In genomic region chr11:108944486-108945178, GRCh38 we compare ENCODE assay signal across 19 cellular contexts.
A peak's percentile ranks its signal among the peaks of the same experiment; 100 is the strongest.
DNase-seq lines count a peak whose midpoint lies in the region; ATAC-seq and TF ChIP-seq lines count a peak whose summit lies in the region.
"Had no signal": no experiment of that assay in that cellular context is flagged by ENCODE, and none has a peak within 500 bp of the region (broad histone marks: within the 10 kb centered on the region; RNA-seq: fewer than 3 reads in every experiment).

No MANE protein-coding gene starts in this region.

- H3K4ac ChIP-seq in trophoblast cell (ENCODE audit: low read depth, low read length) (no peak overlapping the region), H9 (ENCODE audit: low read depth, low read length) (no peak overlapping the region)

- H3K14ac ChIP-seq in trophoblast cell (ENCODE audit: low read length): no peak overlapping the region
- no peak overlapping the region for H3K14ac ChIP-seq in H9 (ENCODE audit: insufficient read depth, low read length)

- H4K5ac ChIP-seq in H9 (ENCODE audit: insufficient read length, low read depth, low read length): no peak overlapping the region

- no peak overlapping the region for H2AK5ac ChIP-seq in trophoblast cell (ENCODE audit: low read length)
- no peak overlapping the region for H2AK5ac ChIP-seq in H9 (ENCODE audit: insufficient read length, low read length)

- H4K12ac ChIP-seq in trophoblast cell (ENCODE audit: low read depth, low read length): no peak overlapping the region

- peak overlapping the region; percentile 72 for H2BK12ac ChIP-seq in trophoblast cell (ENCODE audit: low read length)
- H2BK12ac ChIP-seq in H9 (ENCODE audit: insufficient read length, low read depth, low read length): no peak overlapping the region

- no CpG with 5 or more reads among the region's 5 CpGs for WGBS in trophoblast cell (ENCODE audit: extremely low coverage, insufficient coverage, insufficient read length)
- WGBS in H9 (ENCODE audit: extremely low coverage, insufficient read length, low lambda C conversion rate): no CpG with 5 or more reads among the region's 5 CpGs

- H3K18ac ChIP-seq in trophoblast cell (ENCODE audit: low read length) (no peak overlapping the region), H9 (ENCODE audit: insufficient read length, low read depth, low read length) (no peak overlapping the region)

- H3K4me2 ChIP-seq in trophoblast cell (ENCODE audit: low read length): no peak overlapping the region
- H3K4me2 ChIP-seq in H9 (ENCODE audit: insufficient read depth, insufficient read length, low read length): no peak overlapping the region

- H3K27ac ChIP-seq in trophoblast cell (ENCODE audit: low read depth, low read length) (peak overlapping the region; percentile 8), H9 (ENCODE audit: insufficient read length, low read depth, low read length) (no peak overlapping the region)
- H3K27ac ChIP-seq: GM23248, SJCRH30 had no signal

- H3K9me3 ChIP-seq in trophoblast cell (ENCODE audit: insufficient read depth, low read depth, low read length): no peaks in the 10 kb centered on the region
- no peaks in the 10 kb centered on the region for H3K9me3 ChIP-seq in H9 (ENCODE audit: control insufficient read depth, low read depth, low read length)
- H3K9me3 ChIP-seq: BE2C, HAP-1, SJCRH30 had no signal

- no peak overlapping the region for H2BK20ac ChIP-seq in H9 (ENCODE audit: low read depth, low read length, poor library complexity, severe bottlenecking)

- no peaks in the 10 kb centered on the region for H3K27me3 ChIP-seq in trophoblast cell (ENCODE audit: insufficient read depth, low read length)
- H3K27me3 ChIP-seq in H9 (ENCODE audit: insufficient read depth, low read length): no peaks in the 10 kb centered on the region
- H3K27me3 ChIP-seq: BE2C, SJCRH30 had no signal

- no peaks in the 10 kb centered on the region for H4K20me1 ChIP-seq in H9 (ENCODE audit: control insufficient read depth, insufficient read depth, insufficient read length)

- H3K4me3 ChIP-seq in trophoblast cell (ENCODE audit: low read depth, low read length): no peak overlapping the region
- H3K4me3 ChIP-seq: GM23248, HAP-1, SJCRH30 had no signal

- H3K23ac ChIP-seq in trophoblast cell (ENCODE audit: low read length) (no peak overlapping the region), H9 (ENCODE audit: insufficient read length, low read depth, low read length) (no peak overlapping the region)

- no peak for TF ChIP-seq CTCF in H9 (conservative IDR thresholded peaks at IDR 0.05)

- no peaks in the 10 kb centered on the region for H3K23me2 ChIP-seq in H9 (ENCODE audit: insufficient read length, low read depth, low read length, poor library complexity, severe bottlenecking)

- DNase-seq in activated T-cell treated with anti-CD3 and anti-CD28 coated beads, Interleukin-2, amount 50 U/mL, for 72 hours: no peak
- DNase-seq in activated T-cell treated with anti-CD3 and anti-CD28 coated beads, Interleukin-2, amount 50 U/mL, for 4 hours: no peak
- DNase-seq in NCI-H69 (lab: John Stamatoyannopoulos, UW) (peak; percentile 71), trophoblast cell (no peak), H9 (no peak), NCI-H1436 (lab: John Stamatoyannopoulos, UW) (no peak)
- no peak for DNase-seq in activated naive CD8-positive, alpha-beta T cell treated with anti-CD3 and anti-CD28 coated beads, Interleukin-2, amount 50 U/mL, for 24 hours
- DNase-seq: BE2C, EL, GM23248, NCI-H1092 treated with DMSO at 0.1 percent for 48 hours, NCI-H1694, NCI-H2081, SJCRH30, T-cell had no signal

- no peak overlapping the region for H3K56ac ChIP-seq in H9 (ENCODE audit: insufficient read length, low read depth, low read length)

- peak overlapping the region; percentile 49 for H2BK120ac ChIP-seq in trophoblast cell (ENCODE audit: insufficient read depth, low read length, poor library complexity)
- no peak overlapping the region for H2BK120ac ChIP-seq in H9 (ENCODE audit: low read depth, low read length, poor library complexity, severe bottlenecking)

- peak overlapping the region; percentile 59 for H2BK5ac ChIP-seq in trophoblast cell (ENCODE audit: low read depth, low read length, poor library complexity)
- no peak overlapping the region for H2BK5ac ChIP-seq in H9 (ENCODE audit: insufficient read length, low read length)

- no peak overlapping the region for H2BK15ac ChIP-seq in H9 (ENCODE audit: low read depth, low read length)

- peaks cover 10 to 23% of the 10 kb centered on the region in 2 donors for H3K36me3 Mint-ChIP-seq in activated T-cell treated with anti-CD3 and anti-CD28 coated beads, Interleukin-2, amount 50 U/mL, for 72 hours (ENCODE audit: insufficient read depth in 2 of 2)
- H3K36me3 Mint-ChIP-seq in activated T-cell treated with anti-CD3 and anti-CD28 coated beads, Interleukin-2, amount 50 U/mL, for 4 hours (ENCODE audit: insufficient read depth): peaks cover 60% of the 10 kb centered on the region
- peaks cover 48% of the 10 kb centered on the region for H3K36me3 Mint-ChIP-seq in activated naive CD8-positive, alpha-beta T cell treated with anti-CD3 and anti-CD28 coated beads, Interleukin-2, amount 50 U/mL, for 24 hours (ENCODE audit: low read depth)
- peaks cover 0 to 18% (median 12%) of the 10 kb centered on the region in 3 experiments; a peak in 5 of 7 replicates for H3K36me3 Mint-ChIP-seq in H9 (ENCODE audit: insufficient read depth in 1 of 3, low read depth in 3 of 3)

- peak overlapping the region; percentile 26 for H3K27ac Mint-ChIP-seq in activated T-cell treated with anti-CD3 and anti-CD28 coated beads, Interleukin-2, amount 50 U/mL, for 72 hours
- no peak overlapping the region for H3K27ac Mint-ChIP-seq in activated naive CD8-positive, alpha-beta T cell treated with anti-CD3 and anti-CD28 coated beads, Interleukin-2, amount 50 U/mL, for 24 hours
- no peak overlapping the region for H3K27ac Mint-ChIP-seq in H9
- H3K27ac Mint-ChIP-seq: T-cell had no signal

- no peak overlapping the region for H4K8ac ChIP-seq in trophoblast cell (ENCODE audit: low read depth, low read length)
- no peak overlapping the region for H4K8ac ChIP-seq in H9 (replicated peaks; ENCODE audit: insufficient read length, low read depth, low read length)

- peaks cover 0 to 10% of the 10 kb centered on the region in 2 experiments for H3K4me1 ChIP-seq in trophoblast cell (ENCODE audit: control insufficient read depth in 1 of 2, insufficient read depth in 2 of 2, low read length in 2 of 2)
- no peaks in the 10 kb centered on the region for H3K4me1 ChIP-seq in H9 (ENCODE audit: insufficient read depth, low read length)
- H3K4me1 ChIP-seq: BE2C, HAP-1, SJCRH30 had no signal

- peak in 1 of 2 donors; percentile 5 for ATAC-seq in activated T-cell treated with anti-CD3 and anti-CD28 coated beads, Interleukin-2, amount 50 U/mL, for 72 hours (replicated peaks in 1 of 2)
- no peak for ATAC-seq in activated T-cell treated with anti-CD3 and anti-CD28 coated beads, Interleukin-2, amount 50 U/mL, for 4 hours
- ATAC-seq in HG02870 (IDR thresholded peaks at IDR 0.05; ENCODE audit: unreplicated experiment): peak; percentile 65
- ATAC-seq in activated naive CD8-positive, alpha-beta T cell treated with anti-CD3 and anti-CD28 coated beads, Interleukin-2, amount 50 U/mL, for 24 hours: no peak
- ATAC-seq: Panc1 had no signal

- H3K79me2 ChIP-seq in trophoblast cell (ENCODE audit: control insufficient read depth, insufficient read depth, low read length, poor library complexity) (no peaks in the 10 kb centered on the region), H9 (ENCODE audit: insufficient read depth, low read length) (no peaks in the 10 kb centered on the region)

- H3K79me1 ChIP-seq in trophoblast cell (ENCODE audit: low read length): no peaks in the 10 kb centered on the region
- no peaks in the 10 kb centered on the region for H3K79me1 ChIP-seq in H9 (ENCODE audit: insufficient read depth, low read depth, low read length, poor library complexity, severe bottlenecking)

- peaks cover 0 to 1% of the 10 kb centered on the region in 2 experiments for H3K36me3 ChIP-seq in trophoblast cell (ENCODE audit: control insufficient read depth in 1 of 2, insufficient read depth in 2 of 2, low read length in 2 of 2)
- H3K36me3 ChIP-seq: BE2C, HAP-1, SJCRH30 had no signal

- H4K91ac ChIP-seq in trophoblast cell (ENCODE audit: low read depth, low read length) (peak overlapping the region; percentile 59), H9 (ENCODE audit: insufficient read length, low read depth, low read length) (no peak overlapping the region)

- no peak overlapping the region for H3T11ph ChIP-seq in H9 (ENCODE audit: low read length)

- H2AFZ ChIP-seq in trophoblast cell (ENCODE audit: insufficient read depth, low read length, poor library complexity) (no peak overlapping the region), H9 (ENCODE audit: low read length) (no peak overlapping the region)
- H2AFZ ChIP-seq: GM23248 had no signal

- H3K9ac ChIP-seq in trophoblast cell (ENCODE audit: low read length): no peak overlapping the region
- no peak overlapping the region for H3K9ac ChIP-seq in H9 (ENCODE audit: extremely low read depth, insufficient read length, low read length)
- H3K9ac ChIP-seq: GM23248 had no signal

- peaks cover 14% of the 10 kb centered on the region for H3K4me1 Mint-ChIP-seq in activated T-cell treated with anti-CD3 and anti-CD28 coated beads, Interleukin-2, amount 50 U/mL, for 72 hours (ENCODE audit: low read depth)
- peaks cover 7% of the 10 kb centered on the region for H3K4me1 Mint-ChIP-seq in activated T-cell treated with anti-CD3 and anti-CD28 coated beads, Interleukin-2, amount 50 U/mL, for 4 hours (ENCODE audit: low read depth)
- peaks cover 8% of the 10 kb centered on the region for H3K4me1 Mint-ChIP-seq in activated naive CD8-positive, alpha-beta T cell treated with anti-CD3 and anti-CD28 coated beads, Interleukin-2, amount 50 U/mL, for 24 hours
- no peaks in the 10 kb centered on the region for H3K4me1 Mint-ChIP-seq in H9
- H3K4me1 Mint-ChIP-seq: IgD-negative memory B cell, T-cell had no signal

- H3K27me3 Mint-ChIP-seq in activated T-cell treated with anti-CD3 and anti-CD28 coated beads, Interleukin-2, amount 50 U/mL, for 72 hours (ENCODE audit: low read depth): no peaks in the 10 kb centered on the region
- no peaks in the 10 kb centered on the region for H3K27me3 Mint-ChIP-seq in activated T-cell treated with anti-CD3 and anti-CD28 coated beads, Interleukin-2, amount 50 U/mL, for 4 hours (ENCODE audit: low read depth)
- H3K27me3 Mint-ChIP-seq in activated naive CD8-positive, alpha-beta T cell treated with anti-CD3 and anti-CD28 coated beads, Interleukin-2, amount 50 U/mL, for 24 hours: no peaks in the 10 kb centered on the region
- no peaks in the 10 kb centered on the region for H3K27me3 Mint-ChIP-seq in H9 (ENCODE audit: low read depth)
- H3K27me3 Mint-ChIP-seq: IgD-negative memory B cell, T-cell had no signal

- peaks cover 0 to 7% of the 10 kb centered on the region in 2 donors for H3K9me3 Mint-ChIP-seq in activated T-cell treated with anti-CD3 and anti-CD28 coated beads, Interleukin-2, amount 50 U/mL, for 72 hours
- peaks cover 11% of the 10 kb centered on the region for H3K9me3 Mint-ChIP-seq in activated T-cell treated with anti-CD3 and anti-CD28 coated beads, Interleukin-2, amount 50 U/mL, for 4 hours
- peaks cover 14% of the 10 kb centered on the region for H3K9me3 Mint-ChIP-seq in activated naive CD8-positive, alpha-beta T cell treated with anti-CD3 and anti-CD28 coated beads, Interleukin-2, amount 50 U/mL, for 24 hours
- H3K9me3 Mint-ChIP-seq in H9: no peaks in the 10 kb centered on the region

- H3K4me3 Mint-ChIP-seq in activated T-cell treated with anti-CD3 and anti-CD28 coated beads, Interleukin-2, amount 50 U/mL, for 72 hours: no peak overlapping the region
- no peak overlapping the region for H3K4me3 Mint-ChIP-seq in activated T-cell treated with anti-CD3 and anti-CD28 coated beads, Interleukin-2, amount 50 U/mL, for 4 hours
- no peak overlapping the region for H3K4me3 Mint-ChIP-seq in activated naive CD8-positive, alpha-beta T cell treated with anti-CD3 and anti-CD28 coated beads, Interleukin-2, amount 50 U/mL, for 24 hours
- H3K4me3 Mint-ChIP-seq in H9: no peak overlapping the region
- H3K4me3 Mint-ChIP-seq: IgD-negative memory B cell, T-cell had no signal
